ENCODE assay signal across 1 cellular context in the genomic region with DNA sequence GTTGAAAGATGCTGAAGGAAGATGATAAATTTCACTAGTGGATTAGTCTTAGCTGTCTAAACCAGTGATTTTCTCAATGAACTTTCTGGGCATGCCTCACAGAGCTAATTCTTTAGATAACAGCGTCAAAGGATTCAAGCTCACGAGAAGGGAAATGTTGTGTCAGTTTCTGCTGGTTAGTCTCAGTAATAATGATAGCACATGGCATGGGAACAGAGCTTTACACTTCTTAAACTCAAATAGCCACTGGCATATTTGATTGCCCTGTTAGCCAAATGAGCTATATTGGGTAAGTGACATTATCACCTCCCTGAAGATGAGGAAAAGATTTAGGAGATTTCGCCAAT.
TF ChIP-seq lines count a peak whose summit lies in the region.

No MANE protein-coding gene starts in this region.

TF ChIP-seq in HCT116, 20 proteins besides CTCF, POLR2A, EP300 and RAD21 (continued from another document):
- TF ChIP-seq, protein P1, sequence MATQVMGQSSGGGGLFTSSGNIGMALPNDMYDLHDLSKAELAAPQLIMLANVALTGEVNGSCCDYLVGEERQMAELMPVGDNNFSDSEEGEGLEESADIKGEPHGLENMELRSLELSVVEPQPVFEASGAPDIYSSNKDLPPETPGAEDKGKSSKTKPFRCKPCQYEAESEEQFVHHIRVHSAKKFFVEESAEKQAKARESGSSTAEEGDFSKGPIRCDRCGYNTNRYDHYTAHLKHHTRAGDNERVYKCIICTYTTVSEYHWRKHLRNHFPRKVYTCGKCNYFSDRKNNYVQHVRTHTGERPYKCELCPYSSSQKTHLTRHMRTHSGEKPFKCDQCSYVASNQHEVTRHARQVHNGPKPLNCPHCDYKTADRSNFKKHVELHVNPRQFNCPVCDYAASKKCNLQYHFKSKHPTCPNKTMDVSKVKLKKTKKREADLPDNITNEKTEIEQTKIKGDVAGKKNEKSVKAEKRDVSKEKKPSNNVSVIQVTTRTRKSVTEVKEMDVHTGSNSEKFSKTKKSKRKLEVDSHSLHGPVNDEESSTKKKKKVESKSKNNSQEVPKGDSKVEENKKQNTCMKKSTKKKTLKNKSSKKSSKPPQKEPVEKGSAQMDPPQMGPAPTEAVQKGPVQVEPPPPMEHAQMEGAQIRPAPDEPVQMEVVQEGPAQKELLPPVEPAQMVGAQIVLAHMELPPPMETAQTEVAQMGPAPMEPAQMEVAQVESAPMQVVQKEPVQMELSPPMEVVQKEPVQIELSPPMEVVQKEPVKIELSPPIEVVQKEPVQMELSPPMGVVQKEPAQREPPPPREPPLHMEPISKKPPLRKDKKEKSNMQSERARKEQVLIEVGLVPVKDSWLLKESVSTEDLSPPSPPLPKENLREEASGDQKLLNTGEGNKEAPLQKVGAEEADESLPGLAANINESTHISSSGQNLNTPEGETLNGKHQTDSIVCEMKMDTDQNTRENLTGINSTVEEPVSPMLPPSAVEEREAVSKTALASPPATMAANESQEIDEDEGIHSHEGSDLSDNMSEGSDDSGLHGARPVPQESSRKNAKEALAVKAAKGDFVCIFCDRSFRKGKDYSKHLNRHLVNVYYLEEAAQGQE (IDR thresholded peaks at IDR 0.05; ENCODE audit: low read depth), result no peak
- TF ChIP-seq POLR2AphosphoS5 (IDR thresholded peaks at IDR 0.05; ENCODE audit: low read depth, low read length) (no peak), EZH2 (IDR thresholded peaks at IDR 0.05) (no peak), TCF7L2 (IDR thresholded peaks at IDR 0.05; ENCODE audit: borderline replicate concordance, extremely low read depth, insufficient read depth, insufficient read length) (no peak), CEBPB (IDR thresholded peaks at IDR 0.05; ENCODE audit: low read depth) (no peak), SRF (IDR thresholded peaks at IDR 0.05; ENCODE audit: low read depth) (no peak), FOSL1 (IDR thresholded peaks at IDR 0.05; ENCODE audit: low read depth) (no peak), CBX3 (IDR thresholded peaks at IDR 0.05; ENCODE audit: low read depth) (no peak)
- TF ChIP-seq, protein P2, sequence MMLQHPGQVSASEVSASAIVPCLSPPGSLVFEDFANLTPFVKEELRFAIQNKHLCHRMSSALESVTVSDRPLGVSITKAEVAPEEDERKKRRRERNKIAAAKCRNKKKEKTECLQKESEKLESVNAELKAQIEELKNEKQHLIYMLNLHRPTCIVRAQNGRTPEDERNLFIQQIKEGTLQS (IDR thresholded peaks at IDR 0.05), result no peak
